In the genomic region with DNA sequence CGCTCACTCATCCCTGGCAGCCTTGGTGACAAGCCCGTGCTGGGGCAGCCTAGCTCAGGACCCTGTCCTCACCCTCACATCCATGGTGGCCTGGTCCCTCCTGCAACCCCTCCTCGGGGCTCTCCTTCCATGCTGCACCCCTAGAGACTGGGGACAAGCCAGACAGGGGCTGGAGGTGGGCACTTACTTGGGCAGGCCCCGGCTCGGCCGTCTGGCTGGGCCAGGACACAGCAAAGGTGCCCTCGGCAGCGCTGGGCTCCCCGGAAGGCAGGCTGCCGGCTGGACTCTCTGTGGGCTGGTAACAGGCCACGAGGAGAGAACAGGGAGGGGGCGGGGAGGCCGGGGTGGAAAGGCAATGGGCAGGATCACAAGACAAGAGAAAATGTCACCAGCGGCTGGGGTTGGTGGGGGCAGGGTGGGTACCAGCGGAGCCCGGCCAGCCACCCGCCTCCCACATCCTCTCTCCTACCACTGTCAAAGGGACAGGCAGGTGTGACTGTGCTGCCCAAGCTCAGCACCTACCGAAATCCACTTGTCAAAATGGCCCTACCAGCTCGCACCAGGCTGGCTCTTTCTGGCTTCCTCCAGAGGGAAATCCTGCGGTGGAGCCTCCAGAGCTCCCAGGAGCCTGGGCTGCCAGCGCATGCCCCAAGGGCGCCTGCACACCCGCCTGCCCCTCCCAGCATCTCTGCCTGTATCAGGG, we compare ENCODE assay signal across 14 cellular contexts.
DNase-seq lines count a peak whose midpoint lies in the region; ATAC-seq and TF ChIP-seq lines count a peak whose summit lies in the region.
"Had no signal": no experiment of that assay in that cellular context is flagged by ENCODE, and none has a peak within 500 bp of the region (broad histone marks: within the 10 kb centered on the region; RNA-seq: fewer than 3 reads in every experiment).

No MANE protein-coding gene starts in this region.

- H3K27ac ChIP-seq in WERI-Rb-1 = no peak overlapping the region
- H3K27ac ChIP-seq: VCaP had no signal

- no peaks in the 10 kb centered on the region for H3K27me3 ChIP-seq in WERI-Rb-1 (ENCODE audit: insufficient read depth, low read depth, severe bottlenecking)

- H3K36me3 ChIP-seq in WERI-Rb-1 = peaks cover 29% of the 10 kb centered on the region

- no peaks in the 10 kb centered on the region for H3K9me3 Mint-ChIP-seq in activated naive CD8-positive, alpha-beta T cell (ENCODE audit: low read depth)
- no peaks in the 10 kb centered on the region for H3K9me3 Mint-ChIP-seq in activated naive CD8-positive, alpha-beta T cell treated with anti-CD3 and anti-CD28 coated beads, Interleukin-2, amount 50 U/mL, for 24 hours
- H3K9me3 Mint-ChIP-seq in stimulated activated memory B cell treated with anti-CD40 and anti-IgM and Interleukin-4, amounts not matched to agents 10 μg/mL and 1 μg/mL and 100 μg/mL, for 72 hours = no peaks in the 10 kb centered on the region

- no peak for ATAC-seq in activated naive CD8-positive, alpha-beta T cell treated with anti-CD3 and anti-CD28 coated beads, Interleukin-2, amount 50 U/mL, for 24 hours
- ATAC-seq in stimulated activated memory B cell treated with anti-CD40 and anti-IgM and Interleukin-4, amounts not matched to agents 10 μg/mL and 1 μg/mL and 100 μg/mL, for 72 hours = no peak
- no peak for ATAC-seq in GM19023 (IDR thresholded peaks at IDR 0.05; ENCODE audit: unreplicated experiment)
- no peak for ATAC-seq in GM18868 (IDR thresholded peaks at IDR 0.05; ENCODE audit: unreplicated experiment)

- peak overlapping the region; percentile 68 for H3K27ac Mint-ChIP-seq in activated naive CD8-positive, alpha-beta T cell
- no peak overlapping the region for H3K27ac Mint-ChIP-seq in activated naive CD8-positive, alpha-beta T cell treated with anti-CD3 and anti-CD28 coated beads, Interleukin-2, amount 50 U/mL, for 24 hours
- H3K27ac Mint-ChIP-seq in stimulated activated memory B cell treated with anti-CD40 and anti-IgM and Interleukin-4, amounts not matched to agents 10 μg/mL and 1 μg/mL and 100 μg/mL, for 72 hours = peak overlapping the region; percentile 43

- TF ChIP-seq CTCF in WERI-Rb-1 (IDR thresholded peaks at IDR 0.05; ENCODE audit: low read depth, low read length) (no peak), GM13976 (IDR thresholded peaks at IDR 0.05; ENCODE audit: borderline replicate concordance, control extremely low read depth, extremely low read depth, insufficient read depth, missing control alignments) (no peak)

- H3K27me3 Mint-ChIP-seq in activated naive CD8-positive, alpha-beta T cell = no peaks in the 10 kb centered on the region
- no peaks in the 10 kb centered on the region for H3K27me3 Mint-ChIP-seq in activated naive CD8-positive, alpha-beta T cell treated with anti-CD3 and anti-CD28 coated beads, Interleukin-2, amount 50 U/mL, for 24 hours
- no peaks in the 10 kb centered on the region for H3K27me3 Mint-ChIP-seq in stimulated activated memory B cell treated with anti-CD40 and anti-IgM and Interleukin-4, amounts not matched to agents 10 μg/mL and 1 μg/mL and 100 μg/mL, for 72 hours

- no peaks in the 10 kb centered on the region for H3K9me3 ChIP-seq in WERI-Rb-1 (ENCODE audit: severe bottlenecking)

- H3K36me3 Mint-ChIP-seq in activated naive CD8-positive, alpha-beta T cell = peaks cover 2% of the 10 kb centered on the region
- H3K36me3 Mint-ChIP-seq in activated naive CD8-positive, alpha-beta T cell treated with anti-CD3 and anti-CD28 coated beads, Interleukin-2, amount 50 U/mL, for 24 hours (ENCODE audit: low read depth) = peaks cover 6% of the 10 kb centered on the region
- H3K36me3 Mint-ChIP-seq in stimulated activated memory B cell treated with anti-CD40 and anti-IgM and Interleukin-4, amounts not matched to agents 10 μg/mL and 1 μg/mL and 100 μg/mL, for 72 hours = peaks cover 45% of the 10 kb centered on the region

- H3K4me3 ChIP-seq in WERI-Rb-1 (ENCODE audit: low read depth, low read length) = no peak overlapping the region

- no peak for DNase-seq in activated naive CD8-positive, alpha-beta T cell treated with anti-CD3 and anti-CD28 coated beads, Interleukin-2, amount 50 U/mL, for 24 hours
- DNase-seq in WERI-Rb-1 (peak; percentile 6), medulla oblongata (ENCODE audit: extremely low spot score) (peak; percentile 69), GM13976 (ENCODE audit: low spot score) (no peak)
- DNase-seq: AML-193, DMS79, mammary epithelial cell, MM.1S, NCI-H2029 treated with DMSO at 0.1 percent for 48 hours had no signal

- peaks cover 1% of the 10 kb centered on the region for H3K4me1 Mint-ChIP-seq in activated naive CD8-positive, alpha-beta T cell (ENCODE audit: low read depth)
- H3K4me1 Mint-ChIP-seq in activated naive CD8-positive, alpha-beta T cell treated with anti-CD3 and anti-CD28 coated beads, Interleukin-2, amount 50 U/mL, for 24 hours = no peaks in the 10 kb centered on the region
- peaks cover 23% of the 10 kb centered on the region for H3K4me1 Mint-ChIP-seq in stimulated activated memory B cell treated with anti-CD40 and anti-IgM and Interleukin-4, amounts not matched to agents 10 μg/mL and 1 μg/mL and 100 μg/mL, for 72 hours

- no peak overlapping the region for H3K4me3 Mint-ChIP-seq in activated naive CD8-positive, alpha-beta T cell
- no peak overlapping the region for H3K4me3 Mint-ChIP-seq in activated naive CD8-positive, alpha-beta T cell treated with anti-CD3 and anti-CD28 coated beads, Interleukin-2, amount 50 U/mL, for 24 hours
- H3K4me3 Mint-ChIP-seq in stimulated activated memory B cell treated with anti-CD40 and anti-IgM and Interleukin-4, amounts not matched to agents 10 μg/mL and 1 μg/mL and 100 μg/mL, for 72 hours = no peak overlapping the region

- in situ Hi-C loops in GM13976 (cut with MboI; ENCODE audit: low sequenced_read_pairs, unreplicated experiment) = no loop called here

Comparison
In these comparisons a context has a peak if more than half of its experiments do, and no peak if none do; other contexts are left out.
1. DNase-seq: peak in WERI-Rb-1 (single experiment) and medulla oblongata (single experiment); none in activated naive CD8-positive, alpha-beta T cell treated with anti-CD3 and anti-CD28 coated beads, Interleukin-2, amount 50 U/mL, for 24 hours (single experiment) and GM13976 (single experiment).